In genomic region chr21:44300262-44300959, GRCh38 we compare ENCODE assay signal across 7 cellular contexts. TPM values are rescaled to one million over a fixed set of nuclear protein-coding genes. Genes with fewer than 3 reads are reported as not detected.
DNase-seq lines count a peak whose midpoint lies in the region; ATAC-seq and TF ChIP-seq lines count a peak whose summit lies in the region.

No MANE protein-coding gene starts in this region.

- H3K36me3 Mint-ChIP-seq in endothelial cell (ENCODE audit: low read depth, unreplicated experiment) (no peaks in the 10 kb centered on the region), mesothelial cell of epicardium (no peaks in the 10 kb centered on the region)

- no peaks in the 10 kb centered on the region for H3K9me3 Mint-ChIP-seq in endothelial cell (ENCODE audit: unreplicated experiment)
- H3K9me3 Mint-ChIP-seq in mesothelial cell of epicardium, result no peaks in the 10 kb centered on the region

- ATAC-seq in GM18502 (IDR thresholded peaks at IDR 0.05; ENCODE audit: poor library complexity, unreplicated experiment) (peak; percentile 33), HG02870 (IDR thresholded peaks at IDR 0.05; ENCODE audit: unreplicated experiment) (peak; percentile 27)

- H3K4me3 Mint-ChIP-seq in endothelial cell (ENCODE audit: unreplicated experiment), result peak overlapping the region; percentile 73
- H3K4me3 Mint-ChIP-seq in mesothelial cell of epicardium, result peak overlapping the region; percentile 76

- peaks cover 9% of the 10 kb centered on the region for H3K4me1 Mint-ChIP-seq in endothelial cell (ENCODE audit: unreplicated experiment)
- H3K4me1 Mint-ChIP-seq in mesothelial cell of epicardium, result peaks cover 29% of the 10 kb centered on the region

- peaks cover 5% of the 10 kb centered on the region for H3K27me3 Mint-ChIP-seq in endothelial cell (ENCODE audit: unreplicated experiment)
- H3K27me3 Mint-ChIP-seq in mesothelial cell of epicardium (ENCODE audit: low read depth), result no peaks in the 10 kb centered on the region

- DNase-seq in NCI-H748 treated with DMSO at 0.1 percent for 48 hours (lab: John Stamatoyannopoulos, UW) (peak; percentile 23), endothelial cell (ENCODE audit: low spot score) (peak; percentile 57), mesothelial cell of epicardium (ENCODE audit: low spot score in 2 of 2, unreplicated experiment in 2 of 2) (peak; percentile 52 to 73)
- peak; percentile 61 for DNase-seq in activated CD8-positive, alpha-beta memory T cell treated with anti-CD3 and anti-CD28 coated beads, Interleukin-2, amount 50 U/mL, for 4 hours
- peak; percentile 76 for DNase-seq in stimulated activated CD8-positive, alpha-beta memory T cell treated with anti-CD3 and anti-CD28 coated beads, Interleukin-4, amount 100 ng/mL, for 48 hours

- TF ChIP-seq CTCF in endothelial cell (IDR thresholded peaks at IDR 0.05; ENCODE audit: unreplicated experiment), result no peak
- no peak for TF ChIP-seq CTCF in mesothelial cell of epicardium (IDR thresholded peaks at IDR 0.05; ENCODE audit: unreplicated experiment)

- H3K27ac Mint-ChIP-seq in endothelial cell (ENCODE audit: unreplicated experiment) (no peak overlapping the region), mesothelial cell of epicardium (peak overlapping the region; percentile 34)

RNA-seq across cellular contexts. Expression of gene PFKL, which starts 0.6 kb away (rescaled TPM):
- total RNA-seq in endothelial cell (ENCODE audit: unreplicated experiment) (66.6 TPM), mesothelial cell of epicardium (147 to 160 TPM (median 155 TPM) in 3 replicates)

RNA-seq across cellular contexts. Expression of gene AIRE, which starts 14.7 kb away (rescaled TPM):
- total RNA-seq in endothelial cell (ENCODE audit: unreplicated experiment), result not detected
- total RNA-seq in mesothelial cell of epicardium, result 0.13 to 0.23 TPM (median 0.18 TPM) in 3 replicates

RNA-seq across cellular contexts. Expression of gene DNMT3L, which starts 38.7 kb away (rescaled TPM):
- total RNA-seq in endothelial cell (ENCODE audit: unreplicated experiment) (not detected), mesothelial cell of epicardium (not detected in 3 replicates)

RNA-seq across cellular contexts. Expression of gene CFAP410, which starts 38.8 kb away (rescaled TPM):
- total RNA-seq in endothelial cell (ENCODE audit: unreplicated experiment) (12.2 TPM), mesothelial cell of epicardium (27.6 to 34.0 TPM (median 32.0 TPM) in 3 replicates)

RNA-seq across cellular contexts. Expression of gene TRPM2, which starts 53.0 kb away (rescaled TPM):
- total RNA-seq in endothelial cell (ENCODE audit: unreplicated experiment), result 0.15 TPM
- total RNA-seq in mesothelial cell of epicardium, result 0.09 to 0.16 TPM (median 0.09 TPM) in 3 replicates

Comparison
In these comparisons a context has a peak if more than half of its experiments do, and no peak if none do; other contexts are left out.
1. Peak in every context shown above with its lines: DNase-seq and ATAC-seq.
2. DNase-seq: peak in every context shown above with its lines; median percentile 76 in stimulated activated CD8-positive, alpha-beta memory T cell treated with anti-CD3 and anti-CD28 coated beads, Interleukin-4, amount 100 ng/mL, for 48 hours; 62 in mesothelial cell of epicardium; 61 in activated CD8-positive, alpha-beta memory T cell treated with anti-CD3 and anti-CD28 coated beads, Interleukin-2, amount 50 U/mL, for 4 hours; 57 in endothelial cell; 23 in NCI-H748 treated with DMSO at 0.1 percent for 48 hours.